In the genomic region with DNA sequence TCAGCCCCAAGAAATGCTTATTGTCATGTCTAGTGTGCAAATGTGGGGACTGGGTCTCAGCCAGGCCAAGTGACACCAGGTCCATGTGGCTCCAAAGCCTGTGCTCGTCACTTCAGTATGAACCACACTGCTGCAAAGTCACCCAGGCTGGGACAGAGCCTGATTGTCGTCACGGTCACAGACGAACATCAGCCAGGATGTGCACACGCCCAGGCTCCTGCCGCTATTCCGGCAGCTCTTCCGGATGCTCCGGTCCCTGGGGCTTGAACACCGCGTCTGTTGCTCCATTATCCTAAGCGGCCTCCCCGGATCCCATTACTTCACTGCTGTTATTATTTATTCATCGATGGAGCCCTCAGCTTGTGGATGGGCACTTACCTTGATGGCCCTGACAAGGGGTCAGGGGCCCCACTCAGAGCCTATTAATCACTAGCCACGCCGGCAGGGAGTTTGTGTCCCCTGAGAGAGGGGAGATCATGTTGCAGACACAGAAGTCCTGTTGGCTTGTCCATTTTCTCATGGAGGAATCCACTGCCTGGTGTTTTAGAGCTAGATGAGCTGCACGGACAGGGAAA, we compare ENCODE assay signal across 22 cellular contexts.
"Had no signal": no experiment of that assay in that cellular context is flagged by ENCODE, and none has a peak within 500 bp of the region (broad histone marks: within the 10 kb centered on the region; RNA-seq: fewer than 3 reads in every experiment).

No MANE protein-coding gene starts in this region.

- H3K4me3 ChIP-seq: esophagus muscularis mucosa, left ventricle myocardium inferior, lung, skin epidermis, thoracic aorta, vagina had no signal

- H3K9me3 ChIP-seq: esophagus muscularis mucosa, left ventricle myocardium inferior, neutrophil, thoracic aorta, vagina had no signal

- DNase-seq: activated B cell treated with CpG ODN at 0.5 μM for 24 hours; activated CD4-positive, alpha-beta T cell treated with anti-CD3 and anti-CD28 coated beads for 36 hours; activated CD4-positive, alpha-beta T cell treated with anti-CD3 and anti-CD28 coated beads, Interleukin-2, amount 50 U/mL, for 48 hours; activated CD8-positive, alpha-beta memory T cell treated with anti-CD3 and anti-CD28 coated beads for 24 hours; activated effector memory CD4-positive, alpha-beta T cell treated with Interleukin-2 at 50 U/mL for 16 hours; activated naive CD4-positive, alpha-beta T cell treated with Interleukin-2 at 50 U/mL for 16 hours; anterior cingulate cortex; dermis blood vessel endothelial cell; effector CD4-positive, alpha-beta T cell; foreskin keratinocyte; left ventricle myocardium inferior; mesendoderm; stimulated activated CD4-positive, alpha-beta T cell treated with anti-CD3 and anti-CD28 coated beads, Interleukin-12 subunit alpha, Interleukin-12 subunit beta, amount 100 ng/mL, for 4 hours; stimulated activated CD4-positive, alpha-beta T cell treated with anti-CD3 and anti-CD28 coated beads, Interleukin-4, amount 100 ng/mL, for 1 hour; stimulated activated naive CD8-positive, alpha-beta T cell treated with anti-CD3 and anti-CD28 coated beads, Interleukin-15, Interleukin-2, amounts not matched to agents 100 U/mL and 50 U/mL, for 24 hours; trophoblast cell had no signal

- H3K4me1 ChIP-seq: esophagus muscularis mucosa, foreskin keratinocyte, vagina had no signal

- H3K27me3 ChIP-seq: neutrophil, vagina had no signal

- H3K36me3 ChIP-seq: esophagus muscularis mucosa, left ventricle myocardium inferior, neutrophil, thoracic aorta, vagina had no signal

- H3K27ac ChIP-seq: esophagus muscularis mucosa, foreskin keratinocyte, left ventricle myocardium inferior, neutrophil, skin epidermis, thoracic aorta, vagina had no signal
